Comparison of ENCODE assay signal across 8 cellular contexts in the genomic region with DNA sequence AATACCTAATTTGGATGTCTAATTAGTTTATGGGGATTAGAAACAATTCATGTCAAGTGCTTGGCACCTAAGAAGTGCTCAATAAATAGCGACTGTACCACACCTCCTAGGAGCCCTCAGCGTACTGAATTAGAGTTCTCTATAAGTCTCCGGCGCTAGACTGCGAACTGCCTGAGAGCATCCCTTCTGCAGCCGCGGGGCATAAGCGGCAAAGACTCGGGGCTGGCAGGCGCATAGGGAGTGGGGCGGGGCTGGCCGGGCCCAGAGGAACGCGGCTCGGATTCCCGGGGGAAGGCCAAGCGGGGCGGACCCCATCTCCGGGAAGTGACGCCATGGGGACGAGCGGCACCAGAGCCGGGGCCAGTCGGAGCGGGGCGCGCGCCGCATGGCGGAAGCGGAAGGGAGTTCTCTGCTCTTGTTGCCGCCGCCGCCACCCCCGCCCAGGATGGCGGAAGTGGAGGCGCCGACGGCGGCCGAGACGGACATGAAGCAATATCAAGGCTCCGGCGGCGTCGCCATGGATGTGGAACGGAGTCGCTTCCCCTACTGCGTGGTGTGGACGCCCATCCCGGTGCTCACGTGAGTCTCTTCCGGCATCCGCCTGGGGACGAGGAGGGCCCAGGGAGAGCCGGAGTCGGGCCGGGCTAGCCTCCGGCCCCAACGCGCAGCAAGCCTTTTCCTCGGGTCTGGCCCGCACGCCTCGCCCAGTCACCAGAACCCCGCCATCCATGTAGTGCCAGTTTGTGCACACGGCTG. TPM values are rescaled to one million over a fixed set of nuclear protein-coding genes. Genes with fewer than 3 reads are reported as not detected.
DNase-seq lines count a peak whose midpoint lies in the region; ATAC-seq and TF ChIP-seq lines count a peak whose summit lies in the region.

A gene with protein sequence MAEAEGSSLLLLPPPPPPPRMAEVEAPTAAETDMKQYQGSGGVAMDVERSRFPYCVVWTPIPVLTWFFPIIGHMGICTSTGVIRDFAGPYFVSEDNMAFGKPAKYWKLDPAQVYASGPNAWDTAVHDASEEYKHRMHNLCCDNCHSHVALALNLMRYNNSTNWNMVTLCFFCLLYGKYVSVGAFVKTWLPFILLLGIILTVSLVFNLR (plus strand): TSS at position 351 of the 756 bp plus-strand sequence. CDS start 35 bp downstream, at position 386.

- DNase-seq in H9: peak; percentile 98
- peak; percentile 96 for DNase-seq in M059J (ENCODE audit: low read depth)
- peak; percentile 98 for DNase-seq in activated T-helper 9 cell treated with anti-CD3 and anti-CD28 coated beads, Interleukin-2, amount 50 U/mL, for 16 hours (ENCODE audit: low read depth)
- peak; percentile 95 for DNase-seq in fibroblast of mammary gland (ENCODE audit: low read depth)
- DNase-seq in natural killer cell: peak; percentile 94
- DNase-seq in stimulated activated naive CD4-positive, alpha-beta T cell (lab: John Stamatoyannopoulos, UW): peak; percentile 94 to 97 (median 94)

- no peak within 1 kb of the TSS for H3K23ac ChIP-seq in H9 (ENCODE audit: insufficient read length, low read depth, low read length)

- H3K36me3 ChIP-seq in ES-I3 (ENCODE audit: insufficient read depth, low read length): peaks cover 4% of the 10 kb centered on the region; the same call in 1 of the 2 replicates

- peaks cover 8% of the 10 kb centered on the region; the same call in 1 of the 2 replicates for H3K79me2 ChIP-seq in H9 (ENCODE audit: insufficient read depth, low read length)

- no peak within 1 kb of the TSS for H3T11ph ChIP-seq in H9 (ENCODE audit: low read length)

- peak within 1 kb of the TSS; percentile 96 to 99 for H3K4me3 Mint-ChIP-seq in H9
- peak within 1 kb of the TSS; percentile 92 for H3K4me3 Mint-ChIP-seq in natural killer cell

- peaks cover 10 to 26% (median 20%) of the 10 kb centered on the region in 3 experiments; a peak in 6 of 7 replicates for H3K36me3 Mint-ChIP-seq in H9 (ENCODE audit: insufficient read depth in 1 of 3, low read depth in 3 of 3)
- no peaks in the 10 kb centered on the region for H3K36me3 Mint-ChIP-seq in natural killer cell

- H4K5ac ChIP-seq in H9 (ENCODE audit: insufficient read length, low read depth, low read length): no peak within 1 kb of the TSS

- 0 out of 2 replicates have a peak within 1 kb of the TSS, but pooled peaks have one; percentile 56 for H2BK15ac ChIP-seq in H9 (ENCODE audit: low read depth, low read length)

- H3K9me3 ChIP-seq in ES-I3 (ENCODE audit: control insufficient read depth, insufficient read depth, low read length): no peaks in the 10 kb centered on the region
- H3K9me3 ChIP-seq in H9 (ENCODE audit: control insufficient read depth, low read depth, low read length): no peaks in the 10 kb centered on the region

- no peak within 1 kb of the TSS for H3K27ac ChIP-seq in H9 (ENCODE audit: insufficient read length, low read depth, low read length)

- H3K18ac ChIP-seq in H9 (ENCODE audit: insufficient read length, low read depth, low read length): peak within 1 kb of the TSS; percentile 89

- no peak within 1 kb of the TSS for H3K56ac ChIP-seq in H9 (ENCODE audit: insufficient read length, low read depth, low read length)

- no peaks in the 10 kb centered on the region; the same call in 1 of the 2 replicates for H3K27me3 ChIP-seq in H9 (ENCODE audit: insufficient read depth, low read length)

- H2BK120ac ChIP-seq in H9 (ENCODE audit: low read depth, low read length, poor library complexity, severe bottlenecking): no peak within 1 kb of the TSS

- peaks cover 10% of the 10 kb centered on the region for H3K23me2 ChIP-seq in H9 (ENCODE audit: insufficient read length, low read depth, low read length, poor library complexity, severe bottlenecking)

- TF ChIP-seq CTCF in H9 (conservative IDR thresholded peaks at IDR 0.05) (no peak), fibroblast of mammary gland (conservative IDR thresholded peaks at IDR 0.05; ENCODE audit: control insufficient read depth, insufficient read depth, low read depth, low read length) (no peak), natural killer cell (IDR thresholded peaks at IDR 0.05) (no peak)

- H3K4me1 ChIP-seq in ES-I3 (ENCODE audit: insufficient read depth, low read length): peaks cover 13% of the 10 kb centered on the region
- no peaks in the 10 kb centered on the region for H3K4me1 ChIP-seq in H9 (ENCODE audit: insufficient read depth, low read length)

- WGBS in H9 (ENCODE audit: extremely low coverage, insufficient read length, low lambda C conversion rate): no CpG with 5 or more reads among the region's 67 CpGs

- H3K27ac Mint-ChIP-seq in H9: peak within 1 kb of the TSS; percentile 94 to 98 (median 97)
- peak within 1 kb of the TSS; percentile 86 to 93 for H3K27ac Mint-ChIP-seq in natural killer cell

- peak within 1 kb of the TSS; percentile 99 for H3K4me3 ChIP-seq in fibroblast of mammary gland (ENCODE audit: control insufficient read depth, low read depth, low read length)

- H3K9me3 Mint-ChIP-seq in H9 (no peaks in the 10 kb centered on the region), natural killer cell (no peaks in the 10 kb centered on the region)

- H2AFZ ChIP-seq in H9 (ENCODE audit: low read length): peak within 1 kb of the TSS; percentile 90

- H3K27me3 Mint-ChIP-seq in H9 (ENCODE audit: low read depth): peaks cover 1% of the 10 kb centered on the region
- peaks cover 0 to 7% of the 10 kb centered on the region in 2 donors for H3K27me3 Mint-ChIP-seq in natural killer cell (ENCODE audit: low read depth in 2 of 2)

- H4K91ac ChIP-seq in H9 (ENCODE audit: insufficient read length, low read depth, low read length): no peak within 1 kb of the TSS

- TF ChIP-seq POLR2A in Raji (IDR thresholded peaks at IDR 0.05; ENCODE audit: insufficient read depth, low read depth, low read length): peak; percentile 97

- no peak within 1 kb of the TSS for H4K8ac ChIP-seq in H9 (replicated peaks; ENCODE audit: insufficient read length, low read depth, low read length)

- no peak within 1 kb of the TSS for H3K4ac ChIP-seq in H9 (ENCODE audit: low read depth, low read length)

- H3K4me2 ChIP-seq in H9 (ENCODE audit: insufficient read depth, insufficient read length, low read length): peak within 1 kb of the TSS; percentile 95

- H2BK20ac ChIP-seq in H9 (ENCODE audit: low read depth, low read length, poor library complexity, severe bottlenecking): no peak within 1 kb of the TSS

- no peak within 1 kb of the TSS for H2AK5ac ChIP-seq in H9 (ENCODE audit: insufficient read length, low read length)

- peaks cover 14 to 15% of the 10 kb centered on the region in 2 experiments for H3K4me1 Mint-ChIP-seq in H9
- H3K4me1 Mint-ChIP-seq in natural killer cell: peaks cover 33 to 48% of the 10 kb centered on the region in 2 donors

- no peak within 1 kb of the TSS for H2BK12ac ChIP-seq in H9 (ENCODE audit: insufficient read length, low read depth, low read length)

- intact Hi-C loops in natural killer cell (cut with micrococcal nuclease): loop anchor here (1.0 to 2.0 kb wide), 2 partner anchors 19 to 35 kb away; no protein-coding TSS in a partner anchor

- H2BK5ac ChIP-seq in H9 (ENCODE audit: insufficient read length, low read length): no peak within 1 kb of the TSS

- H4K20me1 ChIP-seq in H9 (ENCODE audit: control insufficient read depth, insufficient read depth, insufficient read length): no peaks in the 10 kb centered on the region

- ATAC-seq in natural killer cell: peak; percentile 96 to 99 (median 97)

- no peaks in the 10 kb centered on the region for H3K79me1 ChIP-seq in H9 (ENCODE audit: insufficient read depth, low read depth, low read length, poor library complexity, severe bottlenecking)

- H3K14ac ChIP-seq in H9 (ENCODE audit: insufficient read depth, low read length): peak within 1 kb of the TSS; percentile 74; the same call in 1 of the 2 replicates

- H3K9ac ChIP-seq in ES-I3 (ENCODE audit: low read depth, low read length) (peak within 1 kb of the TSS; percentile 87), H9 (ENCODE audit: extremely low read depth, insufficient read length, low read length) (peak within 1 kb of the TSS; percentile 98)

RNA-seq across cellular contexts. Expression of the gene that starts here (rescaled TPM):
- total RNA-seq in H9 (2021) (36.8 and 37.0 TPM in 2 replicates), natural killer cell (10 to 100 TPM; 34.9 to 41.2 (median 37.3) TPM)
- 48.6 and 52.2 TPM in 2 replicates for total RNA-seq in M059J (2014; rRNA removed; shearing (Covaris generic))
